13 cellular contexts compared by ENCODE assay signal in genomic region chr12:15580431-15580830, GRCh38.
DNase-seq lines count a peak whose midpoint lies in the region; ATAC-seq and TF ChIP-seq lines count a peak whose summit lies in the region.
"Had no signal": no experiment of that assay in that cellular context is flagged by ENCODE, and none has a peak within 500 bp of the region (broad histone marks: within the 10 kb centered on the region; RNA-seq: fewer than 3 reads in every experiment).

No MANE protein-coding gene starts in this region.

- H3K9me3 ChIP-seq in OCI-LY3 (ENCODE audit: insufficient read depth, low read length): no peaks in the 10 kb centered on the region
- H3K9me3 ChIP-seq: suprapubic skin had no signal

- H3K27ac Mint-ChIP-seq in chondrocyte (ENCODE audit: unreplicated experiment): no peak overlapping the region

- peaks cover 58% of the 10 kb centered on the region for H3K36me3 ChIP-seq in OCI-LY3 (replicated peaks; ENCODE audit: low read depth, low read length)
- H3K36me3 ChIP-seq: suprapubic skin had no signal

- no peaks in the 10 kb centered on the region for H3K9me3 Mint-ChIP-seq in chondrocyte (ENCODE audit: low read depth)
- H3K9me3 Mint-ChIP-seq: naive B cell had no signal

- peaks cover 38% of the 10 kb centered on the region for H3K4me1 ChIP-seq in OCI-LY3 (ENCODE audit: low read length)
- H3K4me1 ChIP-seq: suprapubic skin had no signal

- peaks cover 8% of the 10 kb centered on the region for H3K36me3 Mint-ChIP-seq in chondrocyte (ENCODE audit: low read depth)

- H3K4me1 Mint-ChIP-seq in chondrocyte (ENCODE audit: low read depth): peaks cover 18% of the 10 kb centered on the region

- H2AFZ ChIP-seq in OCI-LY3 (ENCODE audit: low read depth, low read length): no peak overlapping the region

- no peaks in the 10 kb centered on the region for H3K27me3 Mint-ChIP-seq in chondrocyte (ENCODE audit: low read depth)
- H3K27me3 Mint-ChIP-seq: naive B cell had no signal

- H3K4me3 ChIP-seq in AG10803 (ENCODE audit: low read length): no peak overlapping the region
- no peak overlapping the region for H3K4me3 ChIP-seq in OCI-LY3 (ENCODE audit: low read length)
- H3K4me3 ChIP-seq: suprapubic skin had no signal

- no peaks in the 10 kb centered on the region for H3K27me3 ChIP-seq in OCI-LY3 (ENCODE audit: low read depth, low read length)
- H3K27me3 ChIP-seq: suprapubic skin had no signal

- no peaks in the 10 kb centered on the region for H3K79me2 ChIP-seq in OCI-LY3 (ENCODE audit: low read length)

- no peak overlapping the region for H3K9ac ChIP-seq in OCI-LY3 (ENCODE audit: low read length)

- H3K4me3 Mint-ChIP-seq in chondrocyte (ENCODE audit: unreplicated experiment): no peak overlapping the region
- H3K4me3 Mint-ChIP-seq: naive B cell had no signal

- H3K27ac ChIP-seq in OCI-LY3 (ENCODE audit: low read length): no peak overlapping the region
- H3K27ac ChIP-seq: C4-2B, suprapubic skin had no signal

- peak overlapping the region; percentile 6; the same call in 1 of the 2 replicates for H3K4me2 ChIP-seq in OCI-LY3 (ENCODE audit: low read length)

- peak; percentile 11; the same call in 1 of the 2 replicates for TF ChIP-seq CTCF in AG10803 (conservative IDR thresholded peaks at IDR 0.05; ENCODE audit: low read length)
- peak; percentile 28 for TF ChIP-seq CTCF in GM10266 (IDR thresholded peaks at IDR 0.05; ENCODE audit: control insufficient read depth, insufficient read depth, low read depth, missing control alignments)
- peak; percentile 38 for TF ChIP-seq CTCF in OCI-LY3 (IDR thresholded peaks at IDR 0.05; ENCODE audit: low read depth, low read length)
- peak; percentile 27 for TF ChIP-seq CTCF in chondrocyte (IDR thresholded peaks at IDR 0.05)

- DNase-seq in AG10803 (ENCODE audit: low read depth) (no peak), GM10266 (ENCODE audit: extremely low spot score) (no peak), chondrocyte (ENCODE audit: low spot score) (no peak), H4 (ENCODE audit: low spot score) (no peak), NCI-H524 (lab: John Stamatoyannopoulos, UW) (no peak)
- DNase-seq: naive B cell, NCI-H2227 treated with DMSO at 0.1 percent for 48 hours had no signal

- no peaks in the 10 kb centered on the region for H4K20me1 ChIP-seq in OCI-LY3 (ENCODE audit: insufficient read depth, low read length)

- no peak for ATAC-seq in HG02678 (IDR thresholded peaks at IDR 0.05; ENCODE audit: unreplicated experiment)
- ATAC-seq in GM18502 (IDR thresholded peaks at IDR 0.05; ENCODE audit: poor library complexity, unreplicated experiment): no peak
- ATAC-seq: right cardiac atrium had no signal
